Comparison of ENCODE assay signal across 12 cellular contexts in genomic region chr12:67988600-67988999, GRCh38. TPM values are rescaled to one million over a fixed set of nuclear protein-coding genes. Genes with fewer than 3 reads are reported as not detected.
A peak's percentile ranks its signal among the peaks of the same experiment; 100 is the strongest.
DNase-seq lines count a peak whose midpoint lies in the region; ATAC-seq, FAIRE-seq and TF ChIP-seq lines count a peak whose summit lies in the region.
"Had no signal": no experiment of that assay in that cellular context is flagged by ENCODE, and none has a peak within 500 bp of the region (broad histone marks: within the 10 kb centered on the region; RNA-seq: fewer than 3 reads in every experiment).

No MANE protein-coding gene starts in this region.

- H3K4me3 ChIP-seq in GM12865 (ENCODE audit: low read depth, low read length): no peak overlapping the region; the same call in 1 of the 2 replicates
- peak overlapping the region; percentile 66 for H3K4me3 ChIP-seq in OCI-LY1 (ENCODE audit: low read depth, low read length, poor library complexity, severe bottlenecking)
- H3K4me3 ChIP-seq in thyroid gland (replicated peaks in 1 of 3): no peak overlapping the region

- H3K36me3 ChIP-seq in OCI-LY1 (ENCODE audit: insufficient read depth, low read length) (no peaks in the 10 kb centered on the region), thyroid gland (no peaks in the 10 kb centered on the region)
- H3K36me3 ChIP-seq: neutrophil had no signal

- no peak for TF ChIP-seq CTCF in GM12865 (IDR thresholded peaks at IDR 0.05; ENCODE audit: insufficient read depth, low read depth, low read length, missing control alignments)
- TF ChIP-seq CTCF in OCI-LY1 (IDR thresholded peaks at IDR 0.05; ENCODE audit: low read length): no peak
- TF ChIP-seq CTCF in thyroid gland (IDR thresholded peaks at IDR 0.05): no peak

- peak; percentile 80 for DNase-seq in GM12865 (ENCODE audit: low read depth)
- DNase-seq in NCI-H748 (lab: John Stamatoyannopoulos, UW; ENCODE audit: unreplicated experiment): no peak
- DNase-seq in thyroid gland: no peak
- no peak for DNase-seq in UCSD-AML1 (lab: John Stamatoyannopoulos, UW; ENCODE audit: unreplicated experiment)
- DNase-seq in H54 (ENCODE audit: insufficient read length, low spot score): no peak
- DNase-seq: Calu3 had no signal

- no peak for FAIRE-seq in H54 (lab: Jason Lieb, UNC)
- FAIRE-seq: bronchial epithelial cell had no signal

- H2AFZ ChIP-seq in OCI-LY1 (ENCODE audit: low read length): no peak overlapping the region

- peak overlapping the region; percentile 75; the same call in 1 of the 2 replicates for H3K9ac ChIP-seq in OCI-LY1 (ENCODE audit: low read length)

- peak overlapping the region; percentile 94 for H3K27ac ChIP-seq in OCI-LY1 (ENCODE audit: low read depth, low read length, poor library complexity, severe bottlenecking)
- no peak overlapping the region for H3K27ac ChIP-seq in thyroid gland
- H3K27ac ChIP-seq: neutrophil had no signal

- TF ChIP-seq POLR2A in thyroid gland (IDR thresholded peaks at IDR 0.05): no peak
- TF ChIP-seq POLR2A in H54 (IDR thresholded peaks at IDR 0.05; ENCODE audit: low read depth, low read length): no peak

- intact Hi-C loops in thyroid gland (cut with DNase I): no loop called here

- no peaks in the 10 kb centered on the region for H4K20me1 ChIP-seq in OCI-LY1 (ENCODE audit: insufficient read depth, low read length)

- H3K4me2 ChIP-seq in OCI-LY1 (ENCODE audit: low read length): peak overlapping the region; percentile 70

- H3F3A ChIP-seq in OCI-LY1 (ENCODE audit: insufficient read depth, low read length): no peaks in the 10 kb centered on the region

- H3K9me3 ChIP-seq in OCI-LY1 (ENCODE audit: low read length) (no peaks in the 10 kb centered on the region), thyroid gland (no peaks in the 10 kb centered on the region)
- H3K9me3 ChIP-seq: neutrophil had no signal

- H3K4me1 ChIP-seq in OCI-LY1 (ENCODE audit: insufficient read depth, low read length, severe bottlenecking) (peaks cover 62% of the 10 kb centered on the region), thyroid gland (no peaks in the 10 kb centered on the region)

- H3K27me3 ChIP-seq in OCI-LY1 (ENCODE audit: insufficient read depth, low read length) (no peaks in the 10 kb centered on the region), thyroid gland (no peaks in the 10 kb centered on the region)
- H3K27me3 ChIP-seq: neutrophil had no signal

- no peaks in the 10 kb centered on the region for H3K9me2 ChIP-seq in OCI-LY1 (ENCODE audit: low read depth, low read length)

- peaks cover 22% of the 10 kb centered on the region; the same call in 1 of the 2 replicates for H3K79me2 ChIP-seq in OCI-LY1 (ENCODE audit: insufficient read depth, low read length)

- WGBS in thyroid gland, 2 donors: 73 to 89% methylated on average over 1 of the region's 1 CpG

- peak; percentile 67 for ATAC-seq in GM19351 (IDR thresholded peaks at IDR 0.05; ENCODE audit: unreplicated experiment)
- ATAC-seq in HG02943 (IDR thresholded peaks at IDR 0.05; ENCODE audit: low read depth, unreplicated experiment): peak; percentile 78

RNA-seq across cellular contexts. Expression of gene IFNG-AS1, which starts 0.6 kb away (rescaled TPM):
- under 1 TPM in 2 of 4 donors, not detected in 2; 0.27 to 0.50 TPM for total RNA-seq in thyroid gland
- total RNA-seq: activated CD4-positive, alpha-beta T cell treated with anti-CD3 and anti-CD28 coated beads, Interleukin-2, amount 10 ng/mL, durations not matched to agents 24 days and 14 days; bronchial epithelial cell; Calu3 had no signal
